Comparison of ENCODE assay signal across 8 cellular contexts in genomic region chr18:55401638-55402191, GRCh38.
DNase-seq lines count a peak whose midpoint lies in the region; ATAC-seq, FAIRE-seq and TF ChIP-seq lines count a peak whose summit lies in the region.

No MANE protein-coding gene starts in this region.

- H3K27me3 Mint-ChIP-seq in GM23338 (ENCODE audit: insufficient read depth, low read depth, poor library complexity): peaks cover 5% of the 10 kb centered on the region

- peak overlapping the region; percentile 62 for H3K4me2 ChIP-seq in GM23338

- H4K20me1 ChIP-seq in GM23338 (replicated peaks; ENCODE audit: insufficient read depth): no peaks in the 10 kb centered on the region

- H3K9ac ChIP-seq in kidney (ENCODE audit: low read length in 2 of 2) (peak overlapping the region in 1 of 2 donors; percentile 31), skeletal muscle tissue (ENCODE audit: low read depth in 1 of 3, low read length in 3 of 3) (peak overlapping the region; percentile 45 to 75 (median 67))

- no peaks in the 10 kb centered on the region for H3K9me2 ChIP-seq in GM23338 (ENCODE audit: insufficient read depth)

- H3K9me3 Mint-ChIP-seq in GM23338: no peaks in the 10 kb centered on the region

- H2AFZ ChIP-seq in GM23338: no peak overlapping the region

- DNase-seq in GM23338 (ENCODE audit: low spot score) (peak; percentile 86), cerebellar cortex (ENCODE audit: low spot score) (peak; percentile 70), kidney (no peak), DMS153 (lab: John Stamatoyannopoulos, UW) (no peak), NCI-H446 treated with DMSO at 0.1 percent for 48 hours (lab: John Stamatoyannopoulos, UW) (no peak)
- DNase-seq in stimulated activated CD8-positive, alpha-beta memory T cell treated with anti-CD3 and anti-CD28 coated beads, Interleukin-4, amount 100 ng/mL, for 48 hours: no peak

- no peaks in the 10 kb centered on the region for H3F3A ChIP-seq in GM23338 (replicated peaks; ENCODE audit: low read depth)

- peaks cover 88% of the 10 kb centered on the region for H3K4me1 Mint-ChIP-seq in GM23338

- intact Hi-C loops in kidney (cut with DNase I): loop anchor here (10.0 kb wide), 1 partner anchor 167 kb away; no protein-coding TSS in a partner anchor

- ATAC-seq in GM23338 (peak; percentile 86), HG02610 (IDR thresholded peaks at IDR 0.05; ENCODE audit: unreplicated experiment) (no peak)

- peaks cover 79% of the 10 kb centered on the region for H3K79me2 ChIP-seq in GM23338 (replicated peaks; ENCODE audit: insufficient read depth)

- no peaks in the 10 kb centered on the region for H3K36me3 ChIP-seq in GM23338 (ENCODE audit: insufficient read depth)
- no peaks in the 10 kb centered on the region for H3K36me3 ChIP-seq in kidney (ENCODE audit: control insufficient read depth in 1 of 2, insufficient read depth in 2 of 2, low read length in 2 of 2)
- no peaks in the 10 kb centered on the region for H3K36me3 ChIP-seq in skeletal muscle tissue (ENCODE audit: control insufficient read depth in 3 of 3, insufficient read depth in 3 of 3, low read length in 3 of 3)

- H3K27ac ChIP-seq in GM23338 (ENCODE audit: low read depth) (peak overlapping the region; percentile 87), kidney (ENCODE audit: low read depth in 2 of 2, low read length in 2 of 2) (peak overlapping the region; percentile 32 to 56), skeletal muscle tissue (ENCODE audit: low read depth, low read length) (peak overlapping the region; percentile 67)

- H3K9me3 ChIP-seq in kidney (ENCODE audit: control insufficient read depth in 1 of 2, low read length in 2 of 2) (no peaks in the 10 kb centered on the region), skeletal muscle tissue (ENCODE audit: control insufficient read depth in 3 of 3, low read length in 3 of 3) (no peaks in the 10 kb centered on the region)

- H3K27me3 ChIP-seq in GM23338 (ENCODE audit: insufficient read depth): no peaks in the 10 kb centered on the region
- no peaks in the 10 kb centered on the region for H3K27me3 ChIP-seq in skeletal muscle tissue (ENCODE audit: control insufficient read depth in 3 of 3, insufficient read depth in 3 of 3, low read length in 3 of 3)

- peaks cover 84% of the 10 kb centered on the region for H3K4me1 ChIP-seq in GM23338 (ENCODE audit: insufficient read depth)
- no peaks in the 10 kb centered on the region for H3K4me1 ChIP-seq in kidney (ENCODE audit: control insufficient read depth in 1 of 2, insufficient read depth in 1 of 2, low read depth in 1 of 2, low read length in 2 of 2)
- H3K4me1 ChIP-seq in skeletal muscle tissue (ENCODE audit: control insufficient read depth in 3 of 3, insufficient read depth in 3 of 3, low read length in 3 of 3): peaks cover 16 to 55% (median 25%) of the 10 kb centered on the region in 3 donors

- FAIRE-seq in kidney (lab: Jason Lieb, UNC): no peak

- H3K4me3 ChIP-seq in GM23338 (0 out of 2 replicates have a peak overlapping the region, but pooled peaks have one; percentile 7), kidney (ENCODE audit: low read length in 2 of 2) (peak overlapping the region; percentile 39 to 42), skeletal muscle tissue (ENCODE audit: low read length in 3 of 3) (peak overlapping the region; percentile 49 to 66 (median 64))

- peak overlapping the region; percentile 36 for H3K4me3 Mint-ChIP-seq in GM23338

- peak overlapping the region; percentile 82 for H3K27ac Mint-ChIP-seq in GM23338

- H3K36me3 Mint-ChIP-seq in GM23338 (ENCODE audit: low read depth): no peaks in the 10 kb centered on the region

- no peak for TF ChIP-seq CTCF in GM23338 (conservative IDR thresholded peaks at IDR 0.05; ENCODE audit: low read depth in 2 of 2)
- no peak for TF ChIP-seq CTCF in kidney (IDR thresholded peaks at IDR 0.05; ENCODE audit: borderline replicate concordance, extremely low read depth, insufficient read depth)

TF ChIP-seq in GM23338, 12 proteins besides CTCF, POLR2A, EP300 and RAD21 (continues in another document):
- no peak for TF ChIP-seq EZH2 (IDR thresholded peaks at IDR 0.05; ENCODE audit: low read depth, unreplicated experiment)
- peak; percentile 74; the same call in 1 of the 2 replicates for TF ChIP-seq ZNF462 (CRISPR knock-in tag; IDR thresholded peaks at IDR 0.05)
- no peak for TF ChIP-seq ZNF114 (CRISPR knock-in tag; IDR thresholded peaks at IDR 0.05)
- no peak for TF ChIP-seq REST (IDR thresholded peaks at IDR 0.05; ENCODE audit: unreplicated experiment)
- TF ChIP-seq ZNF331 (CRISPR knock-in tag; IDR thresholded peaks at IDR 0.05; ENCODE audit: low read depth): no peak
- TF ChIP-seq CREB1 (CRISPR knock-in tag; IDR thresholded peaks at IDR 0.05; ENCODE audit: low read depth): no peak

Comparison
In these comparisons a context has a peak if more than half of its experiments do, and no peak if none do; other contexts are left out.
1. DNase-seq: peak in GM23338 (single experiment) and cerebellar cortex (single experiment); none in kidney (single experiment), DMS153 (single experiment), NCI-H446 treated with DMSO at 0.1 percent for 48 hours (single experiment) and stimulated activated CD8-positive, alpha-beta memory T cell treated with anti-CD3 and anti-CD28 coated beads, Interleukin-4, amount 100 ng/mL, for 48 hours (single experiment).
2. H3K4me3 ChIP-seq: peak in every context shown above with its lines; median percentile 64 in skeletal muscle tissue; 40 in kidney; 7 in GM23338.
3. Peak in every context shown above with its lines, with median percentiles within 50 percentile points of each other: H3K27ac ChIP-seq.